In the genomic region with DNA sequence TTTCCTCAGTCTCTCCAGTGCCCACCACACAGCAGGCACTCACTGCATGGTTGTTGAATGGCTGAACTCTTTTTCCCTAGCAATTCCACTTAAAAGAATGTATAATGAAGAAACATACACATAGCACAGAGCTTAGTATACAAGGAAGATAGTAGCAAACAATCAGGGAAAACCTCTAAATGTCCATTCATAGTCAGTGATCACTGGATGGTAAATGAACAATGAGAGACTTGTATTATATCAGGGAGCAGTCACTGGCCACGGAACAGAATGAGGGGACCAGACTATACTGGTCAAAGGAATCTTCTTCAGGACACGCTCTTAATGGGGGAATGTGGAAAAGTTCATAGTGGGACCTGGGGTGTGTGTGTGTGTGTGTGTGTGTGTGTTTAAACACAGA, we compare ENCODE assay signal across 27 cellular contexts. TPM values are rescaled to one million over a fixed set of nuclear protein-coding genes. Genes with fewer than 3 reads are reported as not detected.
"Had no signal": no experiment of that assay in that cellular context is flagged by ENCODE, and none has a peak within 500 bp of the region (broad histone marks: within the 10 kb centered on the region; RNA-seq: fewer than 3 reads in every experiment).

No MANE protein-coding gene starts in this region.

- H3K27ac ChIP-seq: brain microvascular endothelial cell, epithelial cell of prostate, esophagus squamous epithelium, WERI-Rb-1 had no signal

- H3K36me3 ChIP-seq: brain microvascular endothelial cell, esophagus squamous epithelium, WERI-Rb-1 had no signal

- H3K4me3 ChIP-seq: esophagus squamous epithelium had no signal

- DNase-seq: activated B cell treated with CpG ODN at 0.5 μM for 24 hours; activated CD4-positive, alpha-beta T cell treated with anti-CD3 and anti-CD28 coated beads for 48 hours; activated CD4-positive, alpha-beta T cell treated with anti-CD3 and anti-CD28 coated beads, Interleukin-2, amount 50 U/mL, for 1 hour; activated CD4-positive, alpha-beta T cell treated with anti-CD3 and anti-CD28 coated beads, Interleukin-2, amount 50 U/mL, for 48 hours; activated CD8-positive, alpha-beta memory T cell treated with anti-CD3 and anti-CD28 coated beads for 24 hours; activated CD8-positive, alpha-beta T cell treated with anti-CD3 and anti-CD28 coated beads for 36 hours; activated effector memory CD4-positive, alpha-beta T cell treated with Interleukin-2 at 50 U/mL for 16 hours; activated gamma-delta T cell treated with Interleukin-2 at 50 U/mL for 16 hours; activated naive CD4-positive, alpha-beta T cell treated with anti-CD3 and anti-CD28 coated beads, Interleukin-2, amount 50 U/mL, for 16 hours; activated naive CD4-positive, alpha-beta T cell treated with Interleukin-2 at 50 U/mL for 16 hours; activated T-cell treated with anti-CD3 and anti-CD28 coated beads, Interleukin-2, amount 50 U/mL, for 4 hours; amniotic stem cell; anterior cingulate cortex; brain microvascular endothelial cell; caudate nucleus; cortex of kidney; dermis blood vessel endothelial cell; effector CD4-positive, alpha-beta T cell; effector memory CD8-positive, alpha-beta T cell; esophagus squamous epithelium; T-helper 1 cell; T-helper 17 cell; T1000; WERI-Rb-1 had no signal

- ATAC-seq: activated CD4-positive, CD25-positive, alpha-beta regulatory T cell treated with anti-CD3 and anti-CD28 coated beads, Interleukin-2, amount 50 U/mL, for 24 hours; activated CD8-positive, alpha-beta T cell treated with anti-CD3 and anti-CD28 coated beads for 36 hours; activated T-cell treated with anti-CD3 and anti-CD28 coated beads, Interleukin-2, amount 50 U/mL, for 4 hours; activated T-helper 17 cell treated with anti-CD3 and anti-CD28 coated beads, Interleukin-2, amount 50 U/mL, for 72 hours; effector memory CD8-positive, alpha-beta T cell; T-helper 17 cell had no signal

- H3K9me3 ChIP-seq: esophagus squamous epithelium had no signal

- H3K27me3 ChIP-seq: brain microvascular endothelial cell had no signal

- H3K4me1 ChIP-seq: esophagus squamous epithelium had no signal

RNA-seq across cellular contexts. Expression of gene GPR173, which starts 46.6 kb away (rescaled TPM):
- total RNA-seq: activated T-helper 17 cell treated with anti-CD3 and anti-CD28 coated beads, Interleukin-2, amount 50 U/mL, for 72 hours; T-helper 17 cell had no signal
